14 cellular contexts compared by ENCODE assay signal in genomic region chr7:154304231-154304630, GRCh38.
"Had no signal": no experiment of that assay in that cellular context is flagged by ENCODE, and none has a peak within 500 bp of the region (broad histone marks: within the 10 kb centered on the region; RNA-seq: fewer than 3 reads in every experiment).

No MANE protein-coding gene starts in this region.

- H3K36me3 Mint-ChIP-seq: activated CD4-positive, alpha-beta memory T cell treated with anti-CD3 and anti-CD28 coated beads for 36 hours; activated naive CD8-positive, alpha-beta T cell treated with anti-CD3 and anti-CD28 coated beads for 36 hours; immature natural killer cell; mesothelial cell of epicardium had no signal

- DNase-seq: activated CD4-positive, alpha-beta memory T cell treated with anti-CD3 and anti-CD28 coated beads for 36 hours; activated gamma-delta T cell treated with Interleukin-2 at 50 U/mL for 16 hours; activated naive CD8-positive, alpha-beta T cell treated with anti-CD3 and anti-CD28 coated beads for 36 hours; activated T-cell treated with anti-CD3 and anti-CD28 coated beads, Interleukin-2, amount 50 U/mL, for 4 hours; immature natural killer cell; lower lobe of right lung; right cardiac atrium; T-helper 9 cell; thyroid gland had no signal

- H3K9me3 Mint-ChIP-seq: activated CD4-positive, alpha-beta memory T cell treated with anti-CD3 and anti-CD28 coated beads for 36 hours; activated naive CD8-positive, alpha-beta T cell treated with anti-CD3 and anti-CD28 coated beads for 36 hours; mesothelial cell of epicardium had no signal

- H3K27me3 ChIP-seq: thyroid gland, vagina had no signal

- H3K27ac Mint-ChIP-seq: activated CD4-positive, alpha-beta memory T cell treated with anti-CD3 and anti-CD28 coated beads for 36 hours; activated naive CD8-positive, alpha-beta T cell treated with anti-CD3 and anti-CD28 coated beads for 36 hours; immature natural killer cell; mesothelial cell of epicardium had no signal

- H3K27ac ChIP-seq: hepatocyte, lower lobe of right lung, thyroid gland, vagina, VCaP had no signal

- H3K4me3 ChIP-seq: hepatocyte, lower lobe of right lung, smooth muscle cell, thyroid gland, vagina had no signal

- H3K4me1 Mint-ChIP-seq: activated naive CD8-positive, alpha-beta T cell treated with anti-CD3 and anti-CD28 coated beads for 36 hours; immature natural killer cell; mesothelial cell of epicardium had no signal

- H3K4me3 Mint-ChIP-seq: activated CD4-positive, alpha-beta memory T cell treated with anti-CD3 and anti-CD28 coated beads for 36 hours; activated naive CD8-positive, alpha-beta T cell treated with anti-CD3 and anti-CD28 coated beads for 36 hours; activated T-cell treated with anti-CD3 and anti-CD28 coated beads, Interleukin-2, amount 50 U/mL, for 4 hours; immature natural killer cell; mesothelial cell of epicardium had no signal
